Comparison of ENCODE assay signal across 25 cellular contexts in the genomic region with DNA sequence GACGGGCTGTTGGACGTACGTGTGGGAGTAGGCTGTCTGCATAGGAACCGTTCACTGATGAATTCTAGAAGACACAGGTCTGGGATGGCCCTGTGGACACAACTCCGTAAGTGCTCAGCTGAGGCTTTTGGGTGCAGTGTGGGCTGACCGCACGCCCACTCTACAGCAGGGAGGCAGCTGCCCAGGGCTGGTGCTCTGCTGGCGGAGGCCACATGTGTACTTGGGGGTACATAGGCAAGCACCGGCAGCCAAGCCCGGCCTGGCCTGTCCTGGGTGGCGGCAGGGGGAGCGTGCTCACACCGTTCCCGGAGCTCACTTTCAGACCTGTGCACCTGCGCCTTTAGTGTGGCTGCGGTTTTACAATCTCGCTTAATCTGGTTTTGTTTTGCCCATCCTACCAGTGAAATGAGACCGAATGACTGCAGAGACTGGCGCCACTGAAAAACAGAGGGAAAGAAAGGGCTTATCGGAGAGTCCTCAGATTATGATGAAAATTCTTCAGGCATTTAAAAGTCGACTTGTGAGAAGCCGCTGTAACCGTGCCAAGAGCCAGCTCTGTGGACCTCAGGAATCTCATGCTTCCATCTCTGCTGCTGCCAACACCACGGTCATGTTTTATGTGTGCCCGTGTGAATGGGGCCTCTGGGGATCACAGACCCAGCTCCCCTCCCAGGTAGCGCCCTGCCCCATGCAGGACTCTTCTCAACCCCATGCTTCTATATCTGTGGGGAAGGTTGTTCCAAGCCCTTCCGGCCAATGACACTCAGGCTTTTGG. TPM values are rescaled to one million over a fixed set of nuclear protein-coding genes. Genes with fewer than 3 reads are reported as not detected.
A peak's percentile ranks its signal among the peaks of the same experiment; 100 is the strongest.
DNase-seq lines count a peak whose midpoint lies in the region; ATAC-seq, FAIRE-seq and TF ChIP-seq lines count a peak whose summit lies in the region.
"Had no signal": no experiment of that assay in that cellular context is flagged by ENCODE, and none has a peak within 500 bp of the region (broad histone marks: within the 10 kb centered on the region; RNA-seq: fewer than 3 reads in every experiment).

No MANE protein-coding gene starts in this region.

- H3K14ac ChIP-seq in H1 (ENCODE audit: insufficient read length) (no peak overlapping the region), neuronal stem cell (ENCODE audit: low read length) (no peak overlapping the region)

- no peak overlapping the region for H3K9ac ChIP-seq in H1 (replicated peaks in 1 of 4; ENCODE audit: extremely low read depth in 1 of 4, low read depth in 3 of 4, low read length in 3 of 4)
- H3K9ac ChIP-seq in neuronal stem cell (ENCODE audit: low read depth, low read length, poor library complexity), result no peak overlapping the region

- DNase-seq in left ventricle myocardium inferior, result no peak
- DNase-seq in left cardiac atrium, result no peak
- DNase-seq in H1 (ENCODE audit: low read depth in 1 of 2, low spot score in 2 of 2), result no peak
- no peak for DNase-seq in neuronal stem cell (ENCODE audit: low spot score)
- peak in 1 of 2 donors; percentile 71 for DNase-seq in tibial artery
- no peak for DNase-seq in pons (ENCODE audit: low spot score)
- DNase-seq in activated CD4-positive, CD25-positive, alpha-beta regulatory T cell (lab: John Stamatoyannopoulos, UW), result no peak
- DNase-seq: activated CD4-positive, alpha-beta memory T cell treated with anti-CD3 and anti-CD28 coated beads, Interleukin-2, amount 10 ng/mL, durations not matched to agents 7 days and 5 days; activated T-cell treated with anti-CD3 and anti-CD28 coated beads, Interleukin-2, amount 50 U/mL, for 4 hours; dermis blood vessel endothelial cell; left lung; MG63; naive B cell; NCI-H1694; NCI-H226; NK-92 treated with Interleukin-12 subunit alpha and Interleukin-12 subunit beta, amount 100 ng/mL, for 24 hours; SHP77; stimulated activated naive CD8-positive, alpha-beta T cell treated with anti-CD3 and anti-CD28 coated beads, Interleukin-15, Interleukin-2, amounts not matched to agents 100 U/mL and 50 U/mL, for 24 hours; T-helper 1 cell; WERI-Rb-1 had no signal

- peaks cover 85% of the 10 kb centered on the region for H3K36me3 ChIP-seq in left ventricle myocardium inferior
- H3K36me3 ChIP-seq in H1 (ENCODE audit: control insufficient read depth in 2 of 4, insufficient read depth in 4 of 4, low read length in 3 of 4), result peaks cover 0 to 18% (median 6%) of the 10 kb centered on the region in 4 experiments; a peak in 6 of 8 replicates
- H3K36me3 ChIP-seq in neuronal stem cell (replicated peaks in 1 of 2; ENCODE audit: control insufficient read depth in 2 of 2, insufficient read depth in 2 of 2, low read length in 2 of 2), result peaks cover 28 to 86% of the 10 kb centered on the region in 2 donors
- H3K36me3 ChIP-seq in tibial artery, result peaks cover 24 to 82% (median 49%) of the 10 kb centered on the region in 3 donors
- H3K36me3 ChIP-seq: breast epithelium had no signal

- H2BK120ac ChIP-seq in H1 (replicated peaks; ENCODE audit: low read depth, low read length) (no peak overlapping the region), neuronal stem cell (ENCODE audit: low read depth, low read length) (no peak overlapping the region)

- H3K9me3 ChIP-seq in left ventricle myocardium inferior (replicated peaks) (no peaks in the 10 kb centered on the region), H1 (ENCODE audit: insufficient read depth in 2 of 2, low read depth in 1 of 2, low read length in 1 of 2) (no peaks in the 10 kb centered on the region), neuronal stem cell (replicated peaks in 1 of 2; ENCODE audit: control insufficient read depth in 2 of 2, insufficient read depth in 1 of 2, low read depth in 1 of 2, low read length in 2 of 2) (no peaks in the 10 kb centered on the region), tibial artery (no peaks in the 10 kb centered on the region)
- H3K9me3 ChIP-seq: A549, breast epithelium, left lung, MG63, upper lobe of left lung had no signal

- CTCF ChIA-PET in H1 (lab: Charles Lee; ENCODE audit: partially characterized antibody), result interaction anchor here (0.8 to 2.5 kb wide), 8 partner anchors 9 to 149 kb away, joined by 3 to 12 read pairs (median 4); no protein-coding TSS in a partner anchor

- no peaks in the 10 kb centered on the region for H3K23me2 ChIP-seq in H1 (ENCODE audit: low read depth, low read length)

- H2BK12ac ChIP-seq in H1 (ENCODE audit: low read depth, low read length) (no peak overlapping the region), neuronal stem cell (ENCODE audit: low read length) (no peak overlapping the region)

- WGBS in H1 (ENCODE audit: extremely low coverage in 1 of 2, insufficient coverage in 1 of 2, insufficient read length in 1 of 2, insufficient replicate concordance in 2 of 2, low coverage in 1 of 2, low lambda C conversion rate in 2 of 2, missing lambda C conversion rate in 1 of 2), 2 experiments, result 93% methylated on average over 25 of the region's 27 CpGs; no CpG with 5 or more reads in 1 of the 2 experiments
- no CpG with 5 or more reads among the region's 27 CpGs for WGBS in neuronal stem cell (ENCODE audit: extremely low coverage in 2 of 2, insufficient read length in 2 of 2, insufficient replicate concordance in 1 of 2), 2 donors

- H2AFZ ChIP-seq in H1 (ENCODE audit: low read length), result no peak overlapping the region
- no peak overlapping the region for H2AFZ ChIP-seq in neuronal stem cell (ENCODE audit: low read length)

- no peaks in the 10 kb centered on the region for H3K79me1 ChIP-seq in H1 (ENCODE audit: low read depth, low read length)
- H3K79me1 ChIP-seq in neuronal stem cell (ENCODE audit: low read depth, low read length), result no peaks in the 10 kb centered on the region

- no peak for TF ChIP-seq EP300 in H1 (IDR thresholded peaks at IDR 0.05; ENCODE audit: borderline replicate concordance in 1 of 2, low read depth in 2 of 2, low read length in 2 of 2)

- H3K27me3 ChIP-seq in left ventricle myocardium inferior (ENCODE audit: low read depth) (no peaks in the 10 kb centered on the region), H1 (replicated peaks in 1 of 4; ENCODE audit: control insufficient read depth in 3 of 4, extremely low read depth in 1 of 4, insufficient read depth in 3 of 4, low read length in 3 of 4) (no peaks in the 10 kb centered on the region), neuronal stem cell (ENCODE audit: control insufficient read depth in 3 of 3, insufficient read depth in 3 of 3, low read depth in 1 of 3, low read length in 3 of 3) (no peaks in the 10 kb centered on the region), tibial artery (no peaks in the 10 kb centered on the region)
- H3K27me3 ChIP-seq: breast epithelium, left lung, MG63, upper lobe of left lung had no signal

- no peak for FAIRE-seq in H1 (lab: Jason Lieb, UNC)
- FAIRE-seq: A549, HepG2 had no signal

- H2AK5ac ChIP-seq in H1 (ENCODE audit: low read depth, low read length) (no peak overlapping the region), neuronal stem cell (ENCODE audit: low read depth, low read length) (no peak overlapping the region)

- no peak overlapping the region for H3K4me2 ChIP-seq in H1 (ENCODE audit: insufficient read depth in 1 of 2, low read depth in 2 of 2, low read length in 2 of 2)
- H3K4me2 ChIP-seq in neuronal stem cell (ENCODE audit: insufficient read depth, low read length, poor library complexity, severe bottlenecking), result no peak overlapping the region
- H3K4me2 ChIP-seq: A549 had no signal

- peaks cover 63% of the 10 kb centered on the region for H3K4me1 ChIP-seq in left ventricle myocardium inferior
- H3K4me1 ChIP-seq in H1 (replicated peaks in 1 of 4; ENCODE audit: control insufficient read depth in 3 of 4, insufficient read depth in 4 of 4, low read length in 3 of 4), result peaks cover 0 to 6% (median 3%) of the 10 kb centered on the region in 4 experiments; a peak in 3 of 7 replicates
- peaks cover 2 to 9% of the 10 kb centered on the region in 2 donors for H3K4me1 ChIP-seq in neuronal stem cell (ENCODE audit: control insufficient read depth in 2 of 2, insufficient read depth in 1 of 2, low read depth in 1 of 2, low read length in 2 of 2)
- peaks cover 0 to 45% (median 26%) of the 10 kb centered on the region in 4 donors for H3K4me1 ChIP-seq in tibial artery
- H3K4me1 ChIP-seq: breast epithelium had no signal

- no peak for TF ChIP-seq RAD21 in H1 (IDR thresholded peaks at IDR 0.05 in 1 of 2, conservative IDR thresholded peaks at IDR 0.05 in 1 of 2; ENCODE audit: low read depth in 2 of 2, low read length in 2 of 2)

- no peak overlapping the region for H3K23ac ChIP-seq in H1 (ENCODE audit: insufficient read length)
- H3K23ac ChIP-seq in neuronal stem cell (ENCODE audit: low read depth, low read length, poor library complexity), result no peak overlapping the region

- no peak overlapping the region for H4K8ac ChIP-seq in H1 (ENCODE audit: extremely low read depth, insufficient read depth, low read length)
- no peak overlapping the region for H4K8ac ChIP-seq in neuronal stem cell (ENCODE audit: low read depth, low read length)

- POLR2A ChIA-PET in H1 (lab: Charles Lee; ENCODE audit: partially characterized antibody), result interaction anchor here (0.9 kb wide), 1 partner anchor 10 kb away, joined by 4 read pairs; no protein-coding TSS in a partner anchor

- H2BK20ac ChIP-seq in H1 (ENCODE audit: low read length), result no peak overlapping the region

- no peaks in the 10 kb centered on the region for H4K20me1 ChIP-seq in H1 (replicated peaks in 1 of 2; ENCODE audit: control insufficient read depth in 1 of 2, insufficient read depth in 2 of 2, low read length in 2 of 2)

- TF ChIP-seq POLR2A in H1 (IDR thresholded peaks at IDR 0.05; ENCODE audit: control extremely low read depth in 1 of 2, low read depth in 2 of 2, low read length in 2 of 2), result no peak

- no peak overlapping the region for H3K56ac ChIP-seq in H1 (replicated peaks; ENCODE audit: insufficient read length, low read depth, low read length)

- H2BK5ac ChIP-seq in H1 (ENCODE audit: low read depth, low read length) (no peak overlapping the region; the same call in 1 of the 2 replicates), neuronal stem cell (ENCODE audit: low read length) (peak overlapping the region; percentile 56)

- H3K27ac ChIP-seq in left ventricle myocardium inferior (replicated peaks), result peak overlapping the region; percentile 35
- no peak overlapping the region for H3K27ac ChIP-seq in H1 (ENCODE audit: low read depth, low read length)
- H3K27ac ChIP-seq in neuronal stem cell (replicated peaks; ENCODE audit: low read length), result no peak overlapping the region
- H3K27ac ChIP-seq in tibial artery, result peak overlapping the region; percentile 49 to 51
- H3K27ac ChIP-seq: breast epithelium, left lung, WERI-Rb-1 had no signal

- TF ChIP-seq CTCF in left ventricle myocardium inferior (IDR thresholded peaks at IDR 0.05; ENCODE audit: borderline replicate concordance) (no peak), H1 (IDR thresholded peaks at IDR 0.05; ENCODE audit: control extremely low read depth in 1 of 3, insufficient read depth in 1 of 3, low read depth in 1 of 3, low read length in 3 of 3) (no peak), tibial artery (IDR thresholded peaks at IDR 0.05) (no peak)

- H2BK15ac ChIP-seq in H1 (ENCODE audit: low read length) (peak overlapping the region; percentile 29; the same call in 1 of the 2 replicates), neuronal stem cell (ENCODE audit: low read length) (no peak overlapping the region)

- H3K4me3 ChIP-seq in left ventricle myocardium inferior (no peak overlapping the region), H1 (ENCODE audit: extremely low read depth in 1 of 4, insufficient read depth in 2 of 4, low read depth in 3 of 4, low read length in 4 of 4) (no peak overlapping the region), neuronal stem cell (ENCODE audit: low read length in 2 of 2) (no peak overlapping the region), tibial artery (no peak overlapping the region)
- H3K4me3 ChIP-seq: A549, breast epithelium, left lung, MG63, upper lobe of left lung had no signal

- no peaks in the 10 kb centered on the region for H3K79me2 ChIP-seq in H1 (ENCODE audit: control insufficient read depth in 1 of 2, insufficient read depth in 2 of 2, low read length in 2 of 2)

- no peak overlapping the region for H4K5ac ChIP-seq in H1 (ENCODE audit: insufficient read length, low read depth, low read length)

- no peak overlapping the region for H4K91ac ChIP-seq in H1 (replicated peaks; ENCODE audit: insufficient read length, low read length)
- H4K91ac ChIP-seq in neuronal stem cell (ENCODE audit: low read depth, low read length, poor library complexity), result no peak overlapping the region

- H3K18ac ChIP-seq in H1 (ENCODE audit: extremely low read depth, low read length) (no peak overlapping the region), neuronal stem cell (ENCODE audit: low read length) (no peak overlapping the region)

- no peak for ATAC-seq in left cardiac atrium
- ATAC-seq in HG03378 (IDR thresholded peaks at IDR 0.05; ENCODE audit: unreplicated experiment), result no peak
- ATAC-seq: activated T-cell treated with anti-CD3 and anti-CD28 coated beads, Interleukin-2, amount 50 U/mL, for 4 hours; HepG2; left lung; stimulated activated naive CD8-positive, alpha-beta T cell treated with anti-CD3 and anti-CD28 coated beads, Interleukin-15, Interleukin-2, amounts not matched to agents 100 U/mL and 50 U/mL, for 24 hours had no signal

- H3K4ac ChIP-seq in H1 (replicated peaks; ENCODE audit: insufficient read length, low read depth, low read length), result no peak overlapping the region
- no peak overlapping the region for H3K4ac ChIP-seq in neuronal stem cell (ENCODE audit: low read length)

- intact Hi-C loops in left ventricle myocardium inferior (cut with micrococcal nuclease), result no loop called here
- intact Hi-C loops in left cardiac atrium (cut with DNase I), result loop anchor here (5.0 to 10.0 kb wide), 2 partner anchors 237 to 281 kb away; partner anchors contain the start of gene ALKBH2 (in 1 of the 2)
- intact Hi-C loops in tibial artery (cut with DNase I; ENCODE audit: low total_unique reads), result no loop called here

RNA-seq across cellular contexts. Expression of gene SSH1, which starts 45.8 kb away (rescaled TPM):
- total RNA-seq in left ventricle myocardium inferior, result 30.1 TPM
- 10 to 100 TPM; 30.4 to 46.0 TPM for total RNA-seq in left cardiac atrium
- 17.0 and 17.9 TPM in 2 replicates for total RNA-seq in H1 (2021; fragmentation: NEBNext Ultra II Directional; extraction: Animal tissue kit (Norgen Biotek cat#: 25700))
- 5.3 and 8.0 TPM in 2 replicates for polyA plus RNA-seq in H1 (2011; rRNA removed)
- 6.3 TPM for polyA plus RNA-seq in H1 (2011; cell fraction: cytosol; rRNA removed)
- polyA plus RNA-seq in H1 (2011; cell fraction: nucleus; rRNA removed), result 10.6 TPM
- polyA plus RNA-seq in H1 (2012, experiment 1 of 2), result 5.9 to 8.2 TPM (median 7.4 TPM) in 4 replicates
- 2.1 TPM for polyA plus RNA-seq in H1 (2012, experiment 2 of 2)
- polyA plus RNA-seq in H1 (2013, experiment 1 of 2), result 7.6 TPM
- 7.2 TPM for polyA plus RNA-seq in H1 (2013, experiment 2 of 2)
- polyA minus RNA-seq in H1 (2011; rRNA and poly(A)+ RNA removed), result 13.0 and 14.6 TPM in 2 replicates
- 9.3 TPM for polyA minus RNA-seq in H1 (2011; cell fraction: cytosol; rRNA and poly(A)+ RNA removed)
- polyA minus RNA-seq in H1 (2011; cell fraction: nucleus; rRNA and poly(A)+ RNA removed), result 11.7 TPM
- 9.8 TPM for polyA plus RNA-seq in neuronal stem cell (2013, experiment 1 of 2)
- polyA plus RNA-seq in neuronal stem cell (2013, experiment 2 of 2), result 9.7 TPM

Comparison
In these comparisons a context has a peak if more than half of its experiments do, and no peak if none do; other contexts are left out.
1. intact Hi-C loops: an anchor here in left cardiac atrium (5.0 to 10.0 kb wide); none called in left ventricle myocardium inferior and tibial artery.
2. H3K27ac ChIP-seq: peak in left ventricle myocardium inferior (single experiment) and tibial artery (2 of 2); none in H1 (single experiment) and neuronal stem cell (single experiment).